10 cellular contexts compared by ENCODE assay signal in the genomic region with DNA sequence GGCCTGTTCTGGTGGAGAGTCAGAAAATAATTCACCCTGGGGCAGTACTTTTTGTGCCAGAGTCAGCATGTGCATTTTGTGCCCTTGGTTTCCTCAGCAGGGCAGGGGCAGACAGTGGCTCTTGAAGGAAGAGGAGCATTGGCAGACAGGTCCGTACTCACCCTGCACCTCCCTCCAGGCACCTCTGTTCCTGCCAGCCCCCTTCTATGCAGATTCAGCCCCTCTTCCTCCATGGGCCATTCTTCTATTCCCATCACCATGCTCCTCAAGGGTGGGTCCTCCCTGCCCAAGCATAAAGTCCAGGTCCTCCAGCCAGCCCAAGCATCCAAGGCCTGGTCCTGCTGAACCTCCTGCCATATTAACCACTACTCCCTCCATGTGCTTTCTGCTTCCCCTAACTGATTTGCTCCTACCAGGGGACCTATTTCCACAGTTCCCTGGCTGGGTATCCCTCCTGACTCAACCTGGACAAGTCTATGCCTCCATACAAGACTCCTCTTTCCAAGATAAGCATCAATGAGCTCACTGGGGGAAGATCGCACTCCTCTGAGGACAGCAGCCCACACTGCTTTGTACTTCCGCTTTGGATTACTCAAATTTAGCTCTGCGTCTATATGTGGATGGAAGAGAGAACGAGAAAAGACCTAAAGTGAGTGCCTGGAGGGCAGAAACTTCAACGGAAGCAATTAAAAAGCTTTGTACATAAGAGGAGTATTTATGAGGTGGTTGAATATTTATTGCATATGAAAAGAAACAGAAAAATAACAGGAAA. TPM values are rescaled to one million over a fixed set of nuclear protein-coding genes. Genes with fewer than 3 reads are reported as not detected.
DNase-seq lines count a peak whose midpoint lies in the region; ATAC-seq and TF ChIP-seq lines count a peak whose summit lies in the region.
"Had no signal": no experiment of that assay in that cellular context is flagged by ENCODE, and none has a peak within 500 bp of the region (broad histone marks: within the 10 kb centered on the region; RNA-seq: fewer than 3 reads in every experiment).

No MANE protein-coding gene starts in this region.

- H3F3A ChIP-seq in neural progenitor cell (ENCODE audit: low read depth) = no peaks in the 10 kb centered on the region

- no peaks in the 10 kb centered on the region for H3K9me3 ChIP-seq in OCI-LY3 (ENCODE audit: insufficient read depth, low read length)
- H3K9me3 ChIP-seq in naive thymus-derived CD4-positive, alpha-beta T cell (ENCODE audit: control insufficient read depth in 2 of 3, low read length in 3 of 3) = no peaks in the 10 kb centered on the region
- H3K9me3 ChIP-seq in neural progenitor cell (ENCODE audit: low read depth) = no peaks in the 10 kb centered on the region
- H3K9me3 ChIP-seq: heart right ventricle, right lobe of liver had no signal

- H3K79me2 ChIP-seq in OCI-LY3 (ENCODE audit: low read length) = no peaks in the 10 kb centered on the region
- H3K79me2 ChIP-seq in neural progenitor cell (ENCODE audit: low read depth) = no peaks in the 10 kb centered on the region

- H3K4me3 Mint-ChIP-seq in naive thymus-derived CD4-positive, alpha-beta T cell = peak overlapping the region in 5 of 10 donors; percentile 52 to 81 (median 58)
- H3K4me3 Mint-ChIP-seq in neural progenitor cell = no peak overlapping the region

- CTCF ChIA-PET in naive thymus-derived CD4-positive, alpha-beta T cell (lab: Charles Lee) = no interaction called here

- ATAC-seq in GM19397 (IDR thresholded peaks at IDR 0.05; ENCODE audit: unreplicated experiment) = peak; percentile 16
- peak; percentile 16 for ATAC-seq in HG02938 (IDR thresholded peaks at IDR 0.05; ENCODE audit: unreplicated experiment)
- ATAC-seq in naive thymus-derived CD4-positive, alpha-beta T cell = peak; percentile 34
- ATAC-seq: heart right ventricle had no signal

- H3K4me1 Mint-ChIP-seq in naive thymus-derived CD4-positive, alpha-beta T cell = peaks cover 10 to 54% (median 43%) of the 10 kb centered on the region in 7 donors
- peaks cover 3% of the 10 kb centered on the region for H3K4me1 Mint-ChIP-seq in neural progenitor cell

- H3K4me1 ChIP-seq in OCI-LY3 (ENCODE audit: low read length) = peaks cover 33% of the 10 kb centered on the region
- peaks cover 19 to 24% of the 10 kb centered on the region in 2 donors for H3K4me1 ChIP-seq in naive thymus-derived CD4-positive, alpha-beta T cell (ENCODE audit: control insufficient read depth in 2 of 2, insufficient read depth in 2 of 2, low read length in 2 of 2)
- no peaks in the 10 kb centered on the region for H3K4me1 ChIP-seq in neural progenitor cell
- H3K4me1 ChIP-seq: right lobe of liver had no signal

- no peak overlapping the region for H3K27ac ChIP-seq in OCI-LY3 (ENCODE audit: low read length)
- H3K27ac ChIP-seq in naive thymus-derived CD4-positive, alpha-beta T cell (ENCODE audit: low read depth, low read length) = no peak overlapping the region
- H3K27ac ChIP-seq in neural progenitor cell = no peak overlapping the region
- H3K27ac ChIP-seq: right lobe of liver had no signal

- H3K4me3 ChIP-seq in OCI-LY3 (ENCODE audit: low read length) = peak overlapping the region; percentile 30
- H3K4me3 ChIP-seq in naive thymus-derived CD4-positive, alpha-beta T cell (ENCODE audit: low read length) = no peak overlapping the region
- no peak overlapping the region for H3K4me3 ChIP-seq in neural progenitor cell
- H3K4me3 ChIP-seq: heart right ventricle, right lobe of liver had no signal

- peaks cover 0 to 38% (median 0%) of the 10 kb centered on the region in 5 donors for H3K27me3 Mint-ChIP-seq in naive thymus-derived CD4-positive, alpha-beta T cell
- peaks cover 7% of the 10 kb centered on the region for H3K27me3 Mint-ChIP-seq in neural progenitor cell (ENCODE audit: insufficient read depth, low read depth)

- H3K4me2 ChIP-seq in OCI-LY3 (ENCODE audit: low read length) = peak overlapping the region; percentile 48
- H3K4me2 ChIP-seq in neural progenitor cell = no peak overlapping the region

- H2AFZ ChIP-seq in OCI-LY3 (ENCODE audit: low read depth, low read length) = no peak overlapping the region
- no peak overlapping the region for H2AFZ ChIP-seq in neural progenitor cell (replicated peaks)

- no peak for TF ChIP-seq CTCF in OCI-LY3 (IDR thresholded peaks at IDR 0.05; ENCODE audit: low read depth, low read length)
- TF ChIP-seq CTCF in neural progenitor cell (IDR thresholded peaks at IDR 0.05) = no peak

- H3K9me3 Mint-ChIP-seq in naive thymus-derived CD4-positive, alpha-beta T cell = no peaks in the 10 kb centered on the region
- no peaks in the 10 kb centered on the region for H3K9me3 Mint-ChIP-seq in neural progenitor cell

- H4K20me1 ChIP-seq in OCI-LY3 (ENCODE audit: insufficient read depth, low read length) = peaks cover 12% of the 10 kb centered on the region
- no peaks in the 10 kb centered on the region for H4K20me1 ChIP-seq in neural progenitor cell (ENCODE audit: low read depth)

- H3K9ac ChIP-seq in OCI-LY3 (ENCODE audit: low read length) = no peak overlapping the region
- no peak overlapping the region for H3K9ac ChIP-seq in neural progenitor cell

- no peak for DNase-seq in naive thymus-derived CD4-positive, alpha-beta T cell
- DNase-seq in NCI-H2107 (lab: John Stamatoyannopoulos, UW) = no peak
- no peak for DNase-seq in neural progenitor cell (ENCODE audit: low spot score)
- no peak for DNase-seq in amniotic stem cell (lab: John Stamatoyannopoulos, UW)
- DNase-seq: heart right ventricle had no signal

- H3K27me3 ChIP-seq in OCI-LY3 (ENCODE audit: low read depth, low read length) = peaks cover 79% of the 10 kb centered on the region
- H3K27me3 ChIP-seq in naive thymus-derived CD4-positive, alpha-beta T cell (ENCODE audit: control insufficient read depth in 2 of 2, insufficient read depth in 2 of 2, low read length in 2 of 2) = no peaks in the 10 kb centered on the region
- H3K27me3 ChIP-seq in neural progenitor cell = no peaks in the 10 kb centered on the region
- H3K27me3 ChIP-seq: right lobe of liver had no signal

- no peaks in the 10 kb centered on the region for H3K36me3 Mint-ChIP-seq in naive thymus-derived CD4-positive, alpha-beta T cell
- H3K36me3 Mint-ChIP-seq in neural progenitor cell = no peaks in the 10 kb centered on the region

- H3K27ac Mint-ChIP-seq in naive thymus-derived CD4-positive, alpha-beta T cell = peak overlapping the region in 8 of 9 donors; percentile 39 to 95 (median 73)
- no peak overlapping the region for H3K27ac Mint-ChIP-seq in neural progenitor cell

- POLR2A ChIA-PET in naive thymus-derived CD4-positive, alpha-beta T cell (lab: Charles Lee) = no interaction called here

- H3K36me3 ChIP-seq in OCI-LY3 (replicated peaks; ENCODE audit: low read depth, low read length) = no peaks in the 10 kb centered on the region
- no peaks in the 10 kb centered on the region for H3K36me3 ChIP-seq in naive thymus-derived CD4-positive, alpha-beta T cell (ENCODE audit: control insufficient read depth in 2 of 3, insufficient read depth in 3 of 3, low read length in 3 of 3)
- H3K36me3 ChIP-seq in neural progenitor cell = no peaks in the 10 kb centered on the region
- H3K36me3 ChIP-seq: heart right ventricle, right lobe of liver had no signal

- intact Hi-C loops in naive thymus-derived CD4-positive, alpha-beta T cell (cut with micrococcal nuclease) = loop anchor here in 1 of 2 donors (1.0 to 5.0 kb wide), 4 partner anchors 43 to 385 kb away; a partner anchor contains a TSS

RNA-seq across cellular contexts. Expression of a gene that starts 9.3 kb away (rescaled TPM):
- total RNA-seq in naive thymus-derived CD4-positive, alpha-beta T cell = 10 to 100 TPM; 21.0 to 42.8 (median 22.6) TPM
- polyA plus RNA-seq in naive thymus-derived CD4-positive, alpha-beta T cell = 10 to 100 TPM; 13.6 to 17.3 TPM
- not detected in 2 replicates for total RNA-seq in neural progenitor cell (ENCODE audit: low replicate concordance)

RNA-seq across cellular contexts. Expression of a gene that starts 39.7 kb away (rescaled TPM):
- 1 to 10 TPM in 1 of 5 experiments, not detected in 4; 1.3 TPM for total RNA-seq in naive thymus-derived CD4-positive, alpha-beta T cell
- polyA plus RNA-seq in naive thymus-derived CD4-positive, alpha-beta T cell = not detected
- total RNA-seq in neural progenitor cell (ENCODE audit: low replicate concordance) = not detected in 2 replicates
- total RNA-seq: heart right ventricle, right lobe of liver had no signal
- polyA plus RNA-seq: adipose tissue, heart right ventricle had no signal

RNA-seq across cellular contexts. Expression of a gene that starts 52.8 kb away (rescaled TPM):
- total RNA-seq in naive thymus-derived CD4-positive, alpha-beta T cell = 100 to 1,000 TPM in 1 of 5 experiments, not detected in 4; 111 TPM
- polyA plus RNA-seq in naive thymus-derived CD4-positive, alpha-beta T cell = not detected
- not detected in 2 replicates for total RNA-seq in neural progenitor cell (ENCODE audit: low replicate concordance)
- total RNA-seq: heart right ventricle, right lobe of liver had no signal
- polyA plus RNA-seq: heart right ventricle had no signal

Comparison
In these comparisons a context has a peak if more than half of its experiments do, and no peak if none do; other contexts are left out.
1. RNA of a gene that starts 9.3 kb away (total RNA-seq): 21.0 to 42.8 TPM in naive thymus-derived CD4-positive, alpha-beta T cell; not detected in neural progenitor cell; every median in the first group is over 10 times any median in the second.
2. Peak in every context shown above with its lines, with median percentiles within 50 percentile points of each other: ATAC-seq.